8 cellular contexts compared by ENCODE assay signal in the genomic region with DNA sequence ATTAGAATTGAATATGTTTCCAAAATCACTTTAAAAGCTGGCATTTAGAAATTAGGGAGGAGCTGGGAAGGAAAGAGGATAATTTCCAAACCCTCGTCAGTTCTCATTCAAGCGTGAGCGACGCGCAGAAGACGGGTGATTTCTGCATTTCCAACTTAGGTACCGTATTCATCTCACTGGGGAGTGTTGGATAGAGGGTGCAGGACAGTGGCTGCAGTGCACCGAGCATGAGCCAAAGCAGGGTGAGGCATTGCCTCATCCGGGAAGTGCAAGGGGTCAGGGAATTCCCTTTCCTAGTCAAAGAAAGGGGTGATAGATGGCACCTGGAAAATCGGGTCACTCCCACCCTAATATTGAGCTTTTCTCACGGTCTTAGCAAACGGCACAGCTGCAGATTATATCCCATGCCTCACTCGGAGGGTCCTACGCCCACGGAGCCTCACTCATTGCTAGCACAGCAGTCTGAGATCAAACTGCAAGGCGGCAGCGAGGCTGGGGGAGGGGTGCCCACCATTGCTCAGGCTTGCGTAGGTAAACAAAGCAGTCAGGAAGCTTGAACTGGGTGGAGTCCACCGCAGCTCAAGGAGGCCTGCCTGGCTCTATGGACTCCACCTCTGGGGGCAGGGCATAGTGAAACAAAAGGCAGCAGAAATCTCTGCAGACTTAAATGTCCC.
A peak's percentile ranks its signal among the peaks of the same experiment; 100 is the strongest.
DNase-seq lines count a peak whose midpoint lies in the region; FAIRE-seq and TF ChIP-seq lines count a peak whose summit lies in the region.
"Not testable (repeated sequence)": the region's sequence is repeated elsewhere in the genome, so short reads cannot be mapped to it uniquely, and the experiment has no call there.

No MANE protein-coding gene starts in this region.

- H3K27me3 Mint-ChIP-seq in Caco-2 (ENCODE audit: insufficient read depth, unreplicated experiment) = not testable (repeated sequence)

- H3K36me3 ChIP-seq in Caco-2 (ENCODE audit: control insufficient read depth, insufficient read depth, low read length); bronchial epithelial cell (ENCODE audit: control insufficient read depth, insufficient read depth, low read length): not testable (repeated sequence)

- H3K27ac Mint-ChIP-seq in Caco-2 (ENCODE audit: unreplicated experiment) = not testable (repeated sequence)

- not testable (repeated sequence) for FAIRE-seq in bronchial epithelial cell (lab: Jason Lieb, UNC)

- TF ChIP-seq CTCF in Caco-2 (IDR thresholded peaks at IDR 0.05; ENCODE audit: insufficient read depth in 1 of 2, low read depth in 1 of 2, low read length in 1 of 2, severe bottlenecking in 1 of 2, unreplicated experiment in 1 of 2); bronchial epithelial cell (IDR thresholded peaks at IDR 0.05; ENCODE audit: insufficient read depth, low read length, severe bottlenecking): not testable (repeated sequence)

- H3K36me3 Mint-ChIP-seq in Caco-2 (ENCODE audit: insufficient read depth, unreplicated experiment) = not testable (repeated sequence)

- POLR2A ChIA-PET in Caco-2 (lab: Charles Lee) = not testable (repeated sequence)

- H3K4me1 Mint-ChIP-seq in Caco-2 (ENCODE audit: low read depth, unreplicated experiment) = not testable (repeated sequence)

- DNase-seq in Caco-2 (peak; percentile 24 to 55), NCI-H146 treated with DMSO at 0.1 percent for 48 hours (lab: John Stamatoyannopoulos, UW; ENCODE audit: unreplicated experiment) (peak; percentile 8), T-helper 9 cell (peak; percentile 38), activated T-cell treated with anti-CD3 and anti-CD28 coated beads for 24 hours (ENCODE audit: low read depth) (peak; percentile 32), bronchial epithelial cell (ENCODE audit: low read depth) (peak; percentile 58), renal cortical epithelial cell (ENCODE audit: low read depth) (peak; percentile 17)
- DNase-seq in stimulated activated CD8-positive, alpha-beta memory T cell treated with anti-CD3 and anti-CD28 coated beads, Interleukin-4, amount 100 ng/mL, for 48 hours = peak; percentile 69

- H3K4me3 ChIP-seq in Caco-2 (ENCODE audit: low read depth, low read length) (peak overlapping the region; percentile 16), iPS-11a (ENCODE audit: low read depth, low read length) (peak overlapping the region; percentile 24)
- not testable (repeated sequence) for H3K4me3 ChIP-seq in bronchial epithelial cell (ENCODE audit: low read depth, low read length)

- intact Hi-C loops in Caco-2 (cut with micrococcal nuclease; ENCODE audit: unreplicated experiment) = not testable (repeated sequence)

- BruUV-seq in Caco-2 (replicated peaks; lab: Mats Ljungman, UMichigan) = not testable (repeated sequence)

- not testable (repeated sequence) for H3K27me3 ChIP-seq in Caco-2 (replicated peaks; ENCODE audit: control insufficient read depth, insufficient read depth, low read length); bronchial epithelial cell (ENCODE audit: control insufficient read depth, insufficient read depth, low read length)

- not testable (repeated sequence) for H3K4me1 ChIP-seq in Caco-2

- H3K9me3 ChIP-seq in Caco-2 = not testable (repeated sequence)

- not testable (repeated sequence) for H3K9me3 Mint-ChIP-seq in Caco-2 (ENCODE audit: unreplicated experiment)

- H3K4me3 Mint-ChIP-seq in Caco-2 (ENCODE audit: unreplicated experiment) = peak overlapping the region; percentile 54

- CTCF ChIA-PET in Caco-2 (lab: Charles Lee) = not testable (repeated sequence)

Comparison
In these comparisons a context has a peak if more than half of its experiments do, and no peak if none do; other contexts are left out.
1. DNase-seq: peak in every context shown above with its lines; median percentile 69 in stimulated activated CD8-positive, alpha-beta memory T cell treated with anti-CD3 and anti-CD28 coated beads, Interleukin-4, amount 100 ng/mL, for 48 hours; 58 in bronchial epithelial cell; 40 in Caco-2; 38 in T-helper 9 cell; 32 in activated T-cell treated with anti-CD3 and anti-CD28 coated beads for 24 hours; 17 in renal cortical epithelial cell; 8 in NCI-H146 treated with DMSO at 0.1 percent for 48 hours.